Comparison of ENCODE assay signal across 1 cellular context in genomic region chr19:14204676-14205459, GRCh38.
TF ChIP-seq lines count a peak whose summit lies in the region.

No MANE protein-coding gene starts in this region.

TF ChIP-seq in neural cell, 6 proteins besides CTCF, POLR2A, EP300 and RAD21:
- TF ChIP-seq TAF1 (IDR thresholded peaks at IDR 0.05; ENCODE audit: low read depth) (peak; percentile 16), MXI1 (conservative IDR thresholded peaks at IDR 0.05; ENCODE audit: poor library complexity, severe bottlenecking) (peak; percentile 80)
